18 cellular contexts compared by ENCODE assay signal in genomic region chr4:41573458-41574129, GRCh38. TPM values are rescaled to one million over a fixed set of nuclear protein-coding genes. Genes with fewer than 3 reads are reported as not detected.
A peak's percentile ranks its signal among the peaks of the same experiment; 100 is the strongest.
DNase-seq lines count a peak whose midpoint lies in the region; ATAC-seq, FAIRE-seq and TF ChIP-seq lines count a peak whose summit lies in the region.
"Had no signal": no experiment of that assay in that cellular context is flagged by ENCODE, and none has a peak within 500 bp of the region (broad histone marks: within the 10 kb centered on the region; RNA-seq: fewer than 3 reads in every experiment).

No MANE protein-coding gene starts in this region.

- TF ChIP-seq CTCF in K562 (IDR thresholded peaks at IDR 0.05 in 2 of 3, conservative IDR thresholded peaks at IDR 0.05 in 1 of 3; ENCODE audit: insufficient read depth in 2 of 3, low read depth in 1 of 3, low read length in 3 of 3) (no peak), omental fat pad (IDR thresholded peaks at IDR 0.05) (no peak), GM13977 (IDR thresholded peaks at IDR 0.05; ENCODE audit: extremely low read depth, insufficient read depth, missing control alignments) (no peak)

- DNase-seq in COLO829 (ENCODE audit: low spot score) (peak; percentile 5), M059J (ENCODE audit: low read depth) (peak; percentile 66), K562 (ENCODE audit: extremely low read depth in 1 of 4, low spot score in 3 of 4) (no peak), omental fat pad (ENCODE audit: low spot score) (no peak), GM13977 (ENCODE audit: low spot score) (no peak), amniotic stem cell (lab: John Stamatoyannopoulos, UW) (no peak)
- no peak for DNase-seq in stimulated activated naive CD8-positive, alpha-beta T cell treated with anti-CD3 and anti-CD28 coated beads, Interleukin-15, Interleukin-2, amounts not matched to agents 100 U/mL and 50 U/mL, for 24 hours
- DNase-seq: activated gamma-delta T cell treated with Interleukin-2 at 50 U/mL for 16 hours; BE2C; DND-41; KG1; NCI-H146; NCI-H69; Peyer's patch; small intestine; stimulated activated naive CD4-positive, alpha-beta T cell had no signal

- no peaks in the 10 kb centered on the region for H3K36me3 ChIP-seq in K562 (ENCODE audit: control insufficient read depth, insufficient read depth, low read length)
- H3K36me3 ChIP-seq: BE2C, Peyer's patch, vagina had no signal

- no peak for TF ChIP-seq EP300 in K562 (IDR thresholded peaks at IDR 0.05; ENCODE audit: low read length)

- CTCF ChIA-PET in K562 (lab: Yijun Ruan, JAX; ENCODE audit: low intra/inter-chr PET ratio): no interaction called here

- POLR2A ChIA-PET in K562 (lab: Yijun Ruan, JAX): interaction anchor here (1.0 kb wide), 1 partner anchor 16 kb away, joined by 3 read pairs; no protein-coding TSS in a partner anchor

- H3K4me1 ChIP-seq in K562 (replicated peaks in 1 of 2; ENCODE audit: control insufficient read depth in 2 of 2, insufficient read depth in 2 of 2, low read length in 2 of 2): no peaks in the 10 kb centered on the region
- H3K4me1 ChIP-seq: Peyer's patch had no signal

- no peak overlapping the region for H2AFZ ChIP-seq in K562 (ENCODE audit: low read depth, low read length)

- no peak for ATAC-seq in K562
- ATAC-seq in omental fat pad (ENCODE audit: low FRiP score): peak; percentile 45
- ATAC-seq in stimulated activated naive CD8-positive, alpha-beta T cell treated with anti-CD3 and anti-CD28 coated beads, Interleukin-15, Interleukin-2, amounts not matched to agents 100 U/mL and 50 U/mL, for 24 hours: no peak
- no peak for ATAC-seq in HG03095 (IDR thresholded peaks at IDR 0.05; ENCODE audit: unreplicated experiment)

- no peaks in the 10 kb centered on the region for H3K9me1 ChIP-seq in K562 (ENCODE audit: control insufficient read depth, insufficient read depth, low read length)

- BruUV-seq in K562 (replicated peaks; lab: Mats Ljungman, UMichigan): no TSS peak

- no peaks in the 10 kb centered on the region for H4K20me1 ChIP-seq in K562 (replicated peaks; ENCODE audit: control insufficient read depth, insufficient read depth, low read length)

- intact Hi-C loops in K562 (cut with micrococcal nuclease): no loop called here

- no peak overlapping the region for H3K27ac ChIP-seq in K562 (ENCODE audit: extremely low read depth, low read depth, low read length)
- H3K27ac ChIP-seq: Peyer's patch, vagina had no signal

- no peak overlapping the region for H3K9ac ChIP-seq in K562 (ENCODE audit: insufficient read depth in 1 of 2, low read depth in 2 of 2, low read length in 2 of 2)

- H3K79me2 ChIP-seq in K562 (ENCODE audit: control insufficient read depth, insufficient read depth, low read length): no peaks in the 10 kb centered on the region

- no peak for TF ChIP-seq POLR2A in K562 (conservative IDR thresholded peaks at IDR 0.05)

- FAIRE-seq in K562 (lab: Jason Lieb, UNC): no peak
- FAIRE-seq: small intestine had no signal

- H3K27me3 ChIP-seq in K562 (ENCODE audit: control insufficient read depth in 2 of 2, insufficient read depth in 2 of 2, low read length in 2 of 2): no peaks in the 10 kb centered on the region
- H3K27me3 ChIP-seq: BE2C, Peyer's patch, vagina had no signal

- under 1% methylated on average over 5 of the region's 5 CpGs for WGBS in K562 (ENCODE audit: insufficient coverage, low coverage, missing lambda C conversion rate)

- TF ChIP-seq RAD21 in K562 (CRISPR knock-in tag; conservative IDR thresholded peaks at IDR 0.05 in 1 of 2, IDR thresholded peaks at IDR 0.05 in 1 of 2): no peak

- H3K9me3 ChIP-seq in K562 (replicated peaks; ENCODE audit: control insufficient read depth, insufficient read depth, low read depth, low read length): no peaks in the 10 kb centered on the region
- H3K9me3 ChIP-seq: BE2C, Peyer's patch, vagina had no signal

- in situ Hi-C loops in K562 (cut with MboI): no loop called here
- in situ Hi-C loops in GM13977 (cut with MboI; ENCODE audit: low pct_unique_long_range_greater_than_20kb, low sequenced_read_pairs, unreplicated experiment): no loop called here

- H3K4me3 ChIP-seq in K562: no peak overlapping the region
- H3K4me3 ChIP-seq: Peyer's patch had no signal

- H3K4me2 ChIP-seq in K562 (ENCODE audit: insufficient read depth, low read length): no peak overlapping the region

TF ChIP-seq in K562, 482 proteins besides CTCF, POLR2A, EP300 and RAD21:
- TF ChIP-seq PCBP1 (IDR thresholded peaks at IDR 0.05; ENCODE audit: low read depth, low read length, poor library complexity, severe bottlenecking): peak; percentile 12
- no peak for TF ChIP-seq HINFP (tag; conservative IDR thresholded peaks at IDR 0.05; ENCODE audit: low read depth)

RNA-seq across cellular contexts. Expression of gene LIMCH1, which starts 35.6 kb away (rescaled TPM):
- 60.5 and 72.8 TPM in 2 replicates for total RNA-seq in M059J (2014; rRNA removed; shearing (Covaris generic))
- total RNA-seq in K562 (2011; cell fraction: chromatin; rRNA removed; ENCODE audit: low replicate concordance): not detected in 2 replicates
- total RNA-seq in K562 (2011; cell fraction: nucleolus; rRNA removed): not detected in 2 replicates
- not detected in 2 replicates for total RNA-seq in K562 (2011; cell fraction: nucleoplasm; rRNA removed)
- total RNA-seq in K562 (2014; rRNA removed) (not detected in 2 replicates), K562 (2014; rRNA removed; fragmentation: Illumina TruSeq; extraction: Trizol) (not detected in 2 replicates), K562 (2015; rRNA removed; fragmentation: Illumina TruSeq; extraction: Trizol) (not detected in 2 replicates), K562 (2021) (0.18 and 0.35 TPM in 2 replicates), omental fat pad (100 to 1,000 TPM in 1 of 4 donors, 10 to 100 TPM in 3; 29.4 to 112 (median 44.9) TPM)
- polyA plus RNA-seq in K562 (2011; rRNA removed) (not detected in 2 replicates), K562 (2014; fragmentation: Illumina TruSeq; extraction: Trizol) (not detected in 2 replicates), K562 (2014; fragmentation: Nextera tagmentation; extraction: Ambion mirVana) (not detected), K562 (2014; rRNA removed) (not detected in 2 replicates)
- polyA plus RNA-seq in K562 (2011; cell fraction: cytosol; rRNA removed): not detected in 2 replicates
- polyA plus RNA-seq in K562 (2011; cell fraction: nucleus; rRNA removed): not detected in 2 replicates
- 0.07 TPM in 1 of 2 replicates, not detected in the other for polyA plus RNA-seq in K562 (2012)
- polyA minus RNA-seq in K562 (2011; rRNA and poly(A)+ RNA removed): not detected in 2 replicates
- polyA minus RNA-seq in K562 (2011; cell fraction: cytosol; rRNA and poly(A)+ RNA removed): 0.19 and 1.5 TPM in 2 replicates
- polyA minus RNA-seq in K562 (2011; cell fraction: nucleus; rRNA and poly(A)+ RNA removed): 0.11 TPM in 1 of 2 replicates, not detected in the other

Comparison
In these comparisons a context has a peak if more than half of its experiments do, and no peak if none do; other contexts are left out.
1. DNase-seq: peak in COLO829 (single experiment) and M059J (single experiment); none in K562 (0 of 4), omental fat pad (single experiment), stimulated activated naive CD8-positive, alpha-beta T cell treated with anti-CD3 and anti-CD28 coated beads, Interleukin-15, Interleukin-2, amounts not matched to agents 100 U/mL and 50 U/mL, for 24 hours (single experiment), GM13977 (single experiment) and amniotic stem cell (single experiment).
2. RNA of gene LIMCH1, which starts 35.6 kb away (total RNA-seq): 60.5 to 72.8 TPM in M059J and 29.4 to 112 TPM in omental fat pad; 0.18 to 0.35 TPM in K562; every median in the first group is over 10 times any median in the second.